In genomic region chr9:125238915-125239446, GRCh38 we compare ENCODE assay signal across 8 cellular contexts. TPM values are rescaled to one million over a fixed set of nuclear protein-coding genes. Genes with fewer than 3 reads are reported as not detected.
DNase-seq lines count a peak whose midpoint lies in the region; ATAC-seq and TF ChIP-seq lines count a peak whose summit lies in the region.

No MANE protein-coding gene starts in this region.

- H3K9ac ChIP-seq in HUES64 (ENCODE audit: low read depth, low read length) (peak overlapping the region; percentile 34; the same call in 1 of the 2 replicates), mucosa of rectum (ENCODE audit: low read depth in 1 of 2, low read length in 2 of 2) (no peak overlapping the region)

- H3K9me3 ChIP-seq in HUES64 (ENCODE audit: insufficient read depth, low read depth, low read length) = no peaks in the 10 kb centered on the region
- H3K9me3 ChIP-seq in breast epithelium = no peaks in the 10 kb centered on the region
- no peaks in the 10 kb centered on the region for H3K9me3 ChIP-seq in mucosa of rectum (ENCODE audit: control insufficient read depth in 2 of 2, low read length in 2 of 2)

- TF ChIP-seq POLR2A in breast epithelium (IDR thresholded peaks at IDR 0.05) = no peak

- no peak for TF ChIP-seq CTCF in breast epithelium (IDR thresholded peaks at IDR 0.05)

- H3K4me1 ChIP-seq in ACC112 (ENCODE audit: control insufficient read depth, insufficient read depth, low read length, unreplicated experiment) = peaks cover 55% of the 10 kb centered on the region
- H3K4me1 ChIP-seq in HUES64 (ENCODE audit: insufficient read depth, low read length) = peaks cover 14% of the 10 kb centered on the region; the same call in 1 of the 2 replicates
- peaks cover 3 to 24% of the 10 kb centered on the region in 2 donors for H3K4me1 ChIP-seq in breast epithelium
- H3K4me1 ChIP-seq in mucosa of rectum (ENCODE audit: control insufficient read depth in 2 of 2, insufficient read depth in 2 of 2, low read length in 2 of 2) = peaks cover 21 to 29% of the 10 kb centered on the region in 2 donors

- peaks cover 68% of the 10 kb centered on the region for H3K79me2 ChIP-seq in ACC112 (ENCODE audit: control insufficient read depth, insufficient read depth, low read length, unreplicated experiment)

- intact Hi-C loops in breast epithelium (cut with DNase I; ENCODE audit: low total_unique reads) = no loop called here

- H3K4me3 ChIP-seq in ACC112 (ENCODE audit: low read depth, low read length) (peak overlapping the region; percentile 89), HUES64 (ENCODE audit: low read length) (peak overlapping the region; percentile 89; the same call in 1 of the 2 replicates), breast epithelium (peak overlapping the region; percentile 79 to 90 (median 86)), mucosa of rectum (ENCODE audit: low read length in 2 of 2) (peak overlapping the region; percentile 49 to 94)

- H3K27me3 ChIP-seq in ACC112 (ENCODE audit: insufficient read depth, low read length) (no peaks in the 10 kb centered on the region), HUES64 (ENCODE audit: insufficient read depth, low read length) (no peaks in the 10 kb centered on the region), breast epithelium (no peaks in the 10 kb centered on the region), mucosa of rectum (ENCODE audit: control insufficient read depth in 2 of 2, insufficient read depth in 2 of 2, low read length in 2 of 2) (no peaks in the 10 kb centered on the region)

- H3K27ac ChIP-seq in ACC112 (ENCODE audit: low read depth, low read length) (no peak overlapping the region), HUES64 (ENCODE audit: low read depth, low read length) (no peak overlapping the region), breast epithelium (peak overlapping the region; percentile 27 to 98), mucosa of rectum (ENCODE audit: low read depth in 2 of 2, low read length in 2 of 2) (no peak overlapping the region)

- H3K36me3 ChIP-seq in ACC112 (ENCODE audit: insufficient read depth, low read length) (peaks cover 48% of the 10 kb centered on the region), HUES64 (ENCODE audit: insufficient read depth, low read length) (peaks cover 61% of the 10 kb centered on the region), breast epithelium (peaks cover 8% of the 10 kb centered on the region), mucosa of rectum (ENCODE audit: control insufficient read depth in 2 of 2, insufficient read depth in 2 of 2, low read length in 2 of 2) (peaks cover 40 to 47% of the 10 kb centered on the region in 2 donors)

- DNase-seq in breast epithelium (ENCODE audit: low spot score in 2 of 2) (no peak), ureter (ENCODE audit: low spot score) (no peak)

- WGBS in HUES64 = 95% methylated on average over 14 of the region's 14 CpGs

- ATAC-seq in GM21515 (IDR thresholded peaks at IDR 0.05; ENCODE audit: unreplicated experiment) = no peak
- no peak for ATAC-seq in GM19035 (IDR thresholded peaks at IDR 0.05; ENCODE audit: unreplicated experiment)
- no peak for ATAC-seq in HG02588 (IDR thresholded peaks at IDR 0.05; ENCODE audit: unreplicated experiment)

- no peak overlapping the region for H2AFZ ChIP-seq in ACC112 (ENCODE audit: low read length, unreplicated experiment)

RNA-seq across cellular contexts. Expression of gene HSPA5, which starts 2.2 kb away (rescaled TPM):
- 258 TPM for polyA plus RNA-seq in HUES64 (2013, experiment 1 of 2)
- 242 TPM for polyA plus RNA-seq in HUES64 (2013, experiment 2 of 2)
- total RNA-seq in breast epithelium = 100 to 1,000 TPM in 1 of 3 donors, 10 to 100 TPM in 2; 91.9 to 125 (median 95.1) TPM
- 224 TPM for total RNA-seq in ureter

RNA-seq across cellular contexts. Expression of gene GAPVD1, which starts 22.6 kb away (rescaled TPM):
- polyA plus RNA-seq in HUES64 (2013, experiment 1 of 2) = 16.2 TPM
- polyA plus RNA-seq in HUES64 (2013, experiment 2 of 2) = 19.3 TPM
- total RNA-seq in breast epithelium (10 to 100 TPM; 49.3 to 77.0 (median 72.7) TPM), ureter (54.6 TPM)

RNA-seq across cellular contexts. Expression of gene RABEPK, which starts 38.6 kb away (rescaled TPM):
- polyA plus RNA-seq in HUES64 (2013, experiment 1 of 2) = 25.5 TPM
- 20.4 TPM for polyA plus RNA-seq in HUES64 (2013, experiment 2 of 2)
- total RNA-seq in breast epithelium (10 to 100 TPM; 14.0 to 25.6 (median 17.9) TPM), ureter (20.3 TPM)

RNA-seq across cellular contexts. Expression of gene PPP6C, which starts 49.4 kb away (rescaled TPM):
- polyA plus RNA-seq in HUES64 (2013, experiment 1 of 2) = 26.3 TPM
- 27.4 TPM for polyA plus RNA-seq in HUES64 (2013, experiment 2 of 2)
- total RNA-seq in breast epithelium (10 to 100 TPM; 34.4 to 50.2 (median 42.1) TPM), ureter (36.9 TPM)

Comparison
In these comparisons a context has a peak if more than half of its experiments do, and no peak if none do; other contexts are left out.
1. H3K27ac ChIP-seq: peak in breast epithelium (2 of 2); none in ACC112 (single experiment), HUES64 (single experiment) and mucosa of rectum (0 of 2).
2. Peak in every context shown above with its lines, with median percentiles within 50 percentile points of each other: H3K4me3 ChIP-seq.